Comparison of ENCODE assay signal across 8 cellular contexts in the genomic region with DNA sequence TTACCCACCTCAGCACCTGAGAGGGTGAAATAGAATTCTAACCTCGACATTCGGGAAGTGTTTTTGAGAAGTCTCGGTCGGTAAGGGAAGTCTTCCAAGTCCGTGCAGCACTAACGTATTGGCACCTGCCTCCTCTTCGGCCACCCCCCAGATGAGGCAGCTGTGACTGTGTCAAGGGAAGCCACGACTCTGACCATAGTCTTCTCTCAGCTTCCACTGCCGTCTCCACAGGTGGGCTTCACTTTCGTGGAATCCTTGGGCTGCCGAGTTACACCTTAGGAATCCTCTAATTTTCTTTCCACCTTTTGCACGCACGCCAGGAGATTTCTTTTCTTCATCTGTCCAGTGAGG. TPM values are rescaled to one million over a fixed set of nuclear protein-coding genes. Genes with fewer than 3 reads are reported as not detected.
DNase-seq lines count a peak whose midpoint lies in the region; ATAC-seq and TF ChIP-seq lines count a peak whose summit lies in the region.

No MANE protein-coding gene starts in this region.

- CTCF ChIA-PET in BJ (lab: Yijun Ruan, JAX) = interaction anchor here (0.7 to 4.7 kb wide), 5 partner anchors 8 to 485 kb away, joined by 3 to 30 read pairs (median 4); no protein-coding TSS in a partner anchor

- TF ChIP-seq POLR2A in thyroid gland (IDR thresholded peaks at IDR 0.05) = no peak

- POLR2A ChIA-PET in BJ (lab: Charles Lee) = no interaction called here

- peak; percentile 18 for ATAC-seq in GM19452 (IDR thresholded peaks at IDR 0.05; ENCODE audit: unreplicated experiment)
- peak; percentile 24 for ATAC-seq in left lung

- intact Hi-C loops in left lung (cut with DNase I) = no loop called here
- intact Hi-C loops in thyroid gland (cut with DNase I) = loop anchor here (10.0 kb wide), 1 partner anchor 51 kb away; the partner anchor contains the start of gene TMEM62

- DNase-seq in BJ (ENCODE audit: low read depth) (no peak), brain microvascular endothelial cell (no peak), left lung (no peak), thyroid gland (peak; percentile 19 to 27), HCEC 1CT (no peak)
- DNase-seq in Jurkat, Clone E6-1 (ENCODE audit: low read depth, low spot score) = no peak
- DNase-seq in stimulated activated CD4-positive, alpha-beta T cell treated with anti-CD3 and anti-CD28 coated beads, Interleukin-15, amount 100 ng/mL, for 24 hours = no peak

- H3K4me3 ChIP-seq in BJ (ENCODE audit: low read depth, low read length) (peak overlapping the region; percentile 82), brain microvascular endothelial cell (ENCODE audit: low read depth, low read length) (peak overlapping the region; percentile 67), left lung (peak overlapping the region; percentile 63 to 83), thyroid gland (replicated peaks in 1 of 3) (peak overlapping the region; percentile 53 to 97 (median 66))
- peak overlapping the region; percentile 70 for H3K4me3 ChIP-seq in Jurkat, Clone E6-1 (ENCODE audit: low read length)

- H3K27me3 ChIP-seq in BJ (ENCODE audit: control insufficient read depth, insufficient read depth, low read length) (no peaks in the 10 kb centered on the region), brain microvascular endothelial cell (replicated peaks) (no peaks in the 10 kb centered on the region), left lung (no peaks in the 10 kb centered on the region), thyroid gland (no peaks in the 10 kb centered on the region)

- H3K27ac ChIP-seq in brain microvascular endothelial cell = peak overlapping the region; percentile 7
- peak overlapping the region; percentile 84 to 91 for H3K27ac ChIP-seq in left lung
- peak overlapping the region; percentile 83 to 93 (median 93) for H3K27ac ChIP-seq in thyroid gland

- TF ChIP-seq CTCF in BJ (IDR thresholded peaks at IDR 0.05; ENCODE audit: insufficient read depth, low read depth, low read length) = no peak
- no peak for TF ChIP-seq CTCF in brain microvascular endothelial cell (IDR thresholded peaks at IDR 0.05; ENCODE audit: low read depth, low read length, missing control alignments)
- TF ChIP-seq CTCF in left lung (IDR thresholded peaks at IDR 0.05) = no peak
- no peak for TF ChIP-seq CTCF in thyroid gland (IDR thresholded peaks at IDR 0.05)

- peaks cover 1% of the 10 kb centered on the region; the same call in 1 of the 2 replicates for H3K36me3 ChIP-seq in BJ (ENCODE audit: control insufficient read depth, insufficient read depth, low read length)
- H3K36me3 ChIP-seq in brain microvascular endothelial cell (replicated peaks) = peaks cover 6% of the 10 kb centered on the region
- peaks cover 0 to 46% of the 10 kb centered on the region in 2 donors for H3K36me3 ChIP-seq in left lung
- peaks cover 8 to 20% of the 10 kb centered on the region in 2 donors for H3K36me3 ChIP-seq in thyroid gland

- H3K4me1 ChIP-seq in left lung (peaks cover 0 to 33% of the 10 kb centered on the region in 2 donors), thyroid gland (peaks cover 0 to 8% of the 10 kb centered on the region in 2 donors)

- WGBS in thyroid gland, 2 donors = 2% methylated on average over 13 of the region's 13 CpGs

- H3K9me3 ChIP-seq in left lung (no peaks in the 10 kb centered on the region), thyroid gland (no peaks in the 10 kb centered on the region)

- in situ Hi-C loops in brain microvascular endothelial cell (cut with HindIII; ENCODE audit: low pct_ligation_motif_present, low sequenced_read_pairs) = no loop called here

RNA-seq across cellular contexts. Expression of gene CCNDBP1, which starts 0.8 kb away (rescaled TPM):
- polyA plus RNA-seq in BJ (2011; rRNA removed) = 76.5 and 86.5 TPM in 2 replicates
- polyA minus RNA-seq in BJ (2011; rRNA and poly(A)+ RNA removed) = 22.2 and 34.4 TPM in 2 replicates
- polyA plus RNA-seq in Jurkat, Clone E6-1 (2012; ENCODE audit: insufficient read depth, insufficient read length) = 53.3 TPM
- total RNA-seq in left lung (10 to 100 TPM; 53.2 to 56.3 TPM), thyroid gland (100 to 1,000 TPM in 2 of 4 donors, 10 to 100 TPM in 2; 88.7 to 154 (median 110) TPM)

RNA-seq across cellular contexts. Expression of gene EPB42, which starts 34.8 kb away (rescaled TPM):
- polyA plus RNA-seq in BJ (2011; rRNA removed) = not detected in 2 replicates
- polyA minus RNA-seq in BJ (2011; rRNA and poly(A)+ RNA removed) = not detected in 2 replicates
- not detected for polyA plus RNA-seq in Jurkat, Clone E6-1 (2012; ENCODE audit: insufficient read depth, insufficient read length)
- not detected for total RNA-seq in left lung
- total RNA-seq in thyroid gland = not detected

RNA-seq across cellular contexts. Expression of gene TMEM62, which starts 52.6 kb away (rescaled TPM):
- 4.2 and 6.6 TPM in 2 replicates for polyA plus RNA-seq in BJ (2011; rRNA removed)
- polyA minus RNA-seq in BJ (2011; rRNA and poly(A)+ RNA removed) = 2.0 and 3.2 TPM in 2 replicates
- 8.0 TPM for polyA plus RNA-seq in Jurkat, Clone E6-1 (2012; ENCODE audit: insufficient read depth, insufficient read length)
- 10 to 100 TPM; 28.0 to 31.0 TPM for total RNA-seq in left lung
- total RNA-seq in thyroid gland = 10 to 100 TPM; 37.1 to 50.0 (median 42.6) TPM

Comparison
In these comparisons a context has a peak if more than half of its experiments do, and no peak if none do; other contexts are left out.
1. DNase-seq: peak in thyroid gland (2 of 2); none in BJ (single experiment), Jurkat, Clone E6-1 (single experiment), brain microvascular endothelial cell (single experiment), left lung (0 of 2), stimulated activated CD4-positive, alpha-beta T cell treated with anti-CD3 and anti-CD28 coated beads, Interleukin-15, amount 100 ng/mL, for 24 hours (single experiment) and HCEC 1CT (single experiment).
2. H3K27ac ChIP-seq: peak in every context shown above with its lines; median percentile 93 in thyroid gland; 88 in left lung; 7 in brain microvascular endothelial cell.
3. Peak in every context shown above with its lines, with median percentiles within 50 percentile points of each other: H3K4me3 ChIP-seq.